Comparison of ENCODE assay signal across 17 cellular contexts in genomic region chr11:11669447-11669846, GRCh38.
"Had no signal": no experiment of that assay in that cellular context is flagged by ENCODE, and none has a peak within 500 bp of the region (broad histone marks: within the 10 kb centered on the region; RNA-seq: fewer than 3 reads in every experiment).

No MANE protein-coding gene starts in this region.

- H3K27ac ChIP-seq: hepatocyte, parathyroid adenoma, skin epidermis, tibial artery had no signal

- H3K9ac ChIP-seq: parathyroid adenoma had no signal

- H3K79me2 ChIP-seq: hepatocyte, parathyroid adenoma had no signal

- H3K4me1 ChIP-seq: parathyroid adenoma, tibial artery had no signal

- H3K9me3 ChIP-seq: tibial artery had no signal

- H3K4me3 ChIP-seq: hepatocyte, skin epidermis, tibial artery had no signal

- H3K27me3 ChIP-seq: tibial artery had no signal

- H3K4me1 Mint-ChIP-seq: activated CD4-positive, alpha-beta memory T cell treated with anti-CD3 and anti-CD28 coated beads, Interleukin-2, amount 10 ng/mL, durations not matched to agents 7 days and 5 days; activated naive CD8-positive, alpha-beta T cell treated with anti-CD3 and anti-CD28 coated beads, Interleukin-2, amount 10 ng/mL, durations not matched to agents 7 days and 5 days had no signal

- ATAC-seq: activated T-cell treated with anti-CD3 and anti-CD28 coated beads, Interleukin-2, amount 50 U/mL, for 72 hours had no signal

- DNase-seq: activated CD4-positive, alpha-beta memory T cell treated with anti-CD3 and anti-CD28 coated beads, Interleukin-2, amount 10 ng/mL, durations not matched to agents 7 days and 5 days; activated CD4-positive, alpha-beta T cell treated with anti-CD3 and anti-CD28 coated beads for 1 hour; activated gamma-delta T cell treated with Interleukin-2 at 50 U/mL for 16 hours; activated naive CD8-positive, alpha-beta T cell treated with anti-CD3 and anti-CD28 coated beads, Interleukin-2, amount 10 ng/mL, durations not matched to agents 7 days and 5 days; activated T-cell treated with anti-CD3 and anti-CD28 coated beads, Interleukin-2, amount 50 U/mL, for 72 hours; anterior cingulate cortex; effector CD4-positive, alpha-beta T cell; kidney; mesendoderm; retina; T-helper 2 cell; tibial artery had no signal

- H3K27ac Mint-ChIP-seq: activated CD4-positive, alpha-beta memory T cell treated with anti-CD3 and anti-CD28 coated beads, Interleukin-2, amount 10 ng/mL, durations not matched to agents 7 days and 5 days; activated naive CD8-positive, alpha-beta T cell treated with anti-CD3 and anti-CD28 coated beads, Interleukin-2, amount 10 ng/mL, durations not matched to agents 7 days and 5 days; activated T-cell treated with anti-CD3 and anti-CD28 coated beads, Interleukin-2, amount 50 U/mL, for 72 hours had no signal

- H3K4me2 ChIP-seq: hepatocyte had no signal

- H3K9me3 Mint-ChIP-seq: activated CD4-positive, alpha-beta memory T cell treated with anti-CD3 and anti-CD28 coated beads, Interleukin-2, amount 10 ng/mL, durations not matched to agents 7 days and 5 days; activated naive CD8-positive, alpha-beta T cell treated with anti-CD3 and anti-CD28 coated beads, Interleukin-2, amount 10 ng/mL, durations not matched to agents 7 days and 5 days; activated T-cell treated with anti-CD3 and anti-CD28 coated beads, Interleukin-2, amount 50 U/mL, for 72 hours had no signal

- H3K4me3 Mint-ChIP-seq: activated CD4-positive, alpha-beta memory T cell treated with anti-CD3 and anti-CD28 coated beads, Interleukin-2, amount 10 ng/mL, durations not matched to agents 7 days and 5 days; activated naive CD8-positive, alpha-beta T cell treated with anti-CD3 and anti-CD28 coated beads, Interleukin-2, amount 10 ng/mL, durations not matched to agents 7 days and 5 days; activated T-cell treated with anti-CD3 and anti-CD28 coated beads, Interleukin-2, amount 50 U/mL, for 72 hours had no signal

- H2AFZ ChIP-seq: hepatocyte, parathyroid adenoma had no signal

- FAIRE-seq: colon, kidney, TTC549 had no signal

- H3K36me3 ChIP-seq: tibial artery had no signal

- H3K36me3 Mint-ChIP-seq: activated naive CD8-positive, alpha-beta T cell treated with anti-CD3 and anti-CD28 coated beads, Interleukin-2, amount 10 ng/mL, durations not matched to agents 7 days and 5 days had no signal
